In the genomic region with DNA sequence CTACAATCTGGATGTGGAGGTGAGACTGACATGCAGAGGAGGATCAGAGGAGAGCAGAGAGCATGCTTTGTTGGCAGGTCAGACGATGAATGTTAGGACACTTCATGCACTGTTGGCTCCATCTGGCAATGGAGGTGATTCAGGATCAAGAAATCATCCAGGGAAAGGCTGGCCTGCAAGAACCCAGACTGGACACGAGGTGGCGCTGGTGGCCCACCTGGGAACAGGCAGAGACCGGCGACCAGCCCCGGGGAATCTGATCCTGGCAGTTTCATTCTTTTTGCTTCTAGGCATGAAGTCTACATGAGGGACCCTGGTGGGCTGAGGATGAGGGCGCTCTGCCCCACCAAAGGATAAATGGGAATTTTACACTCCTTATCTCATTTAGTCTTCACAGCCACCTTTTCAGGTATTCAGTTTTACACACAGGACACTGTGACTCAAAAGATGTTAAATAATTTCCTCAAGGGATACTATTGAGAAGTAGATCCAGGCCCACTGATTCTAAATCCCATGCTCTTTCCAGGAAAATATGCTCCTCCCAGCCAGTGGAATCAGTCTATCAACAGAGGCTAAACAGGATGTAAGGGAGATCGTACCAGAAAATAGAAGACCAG, we compare ENCODE assay signal across 8 cellular contexts. TPM values are rescaled to one million over a fixed set of nuclear protein-coding genes. Genes with fewer than 3 reads are reported as not detected.
DNase-seq lines count a peak whose midpoint lies in the region; ATAC-seq and TF ChIP-seq lines count a peak whose summit lies in the region.

No MANE protein-coding gene starts in this region.

- DNase-seq in SIG-M5 treated with dmso at 0.1 percent for 504 hours (lab: John Stamatoyannopoulos, UW; ENCODE audit: unreplicated experiment): peak; percentile 50
- no peak for DNase-seq in SIG-M5 (lab: John Stamatoyannopoulos, UW)
- DNase-seq in NCI-H2196 treated with DMSO at 0.1 percent for 48 hours (lab: John Stamatoyannopoulos, UW; ENCODE audit: unreplicated experiment): peak; percentile 68
- DNase-seq in WTC11 (ENCODE audit: low spot score): peak; percentile 86
- DNase-seq in T47D (ENCODE audit: low read depth in 1 of 2, low spot score in 1 of 2): peak; percentile 50 to 65
- peak; percentile 68 for DNase-seq in iris pigment epithelial cell (ENCODE audit: low read depth)
- peak; percentile 31 to 48 for DNase-seq in stimulated activated CD4-positive, alpha-beta T cell treated with anti-CD3 and anti-CD28 coated beads, Interleukin-15, amount 100 ng/mL, for 1 hour (ENCODE audit: low read depth in 1 of 2, low spot score in 1 of 2)

- peaks cover 7% of the 10 kb centered on the region for H3K4me1 Mint-ChIP-seq in WTC11

- TF ChIP-seq CTCF in WTC11 (IDR thresholded peaks at IDR 0.05): peak; percentile 93

- no peak overlapping the region for H3K27ac Mint-ChIP-seq in WTC11

- CTCF ChIA-PET in WTC11 (lab: Charles Lee): interaction anchor here (1.0 to 1.1 kb wide), 3 partner anchors 63 to 164 kb away, joined by 4 to 6 read pairs (median 4); no protein-coding TSS in a partner anchor

- POLR2A ChIA-PET in WTC11 (lab: Charles Lee): interaction anchor here (0.6 kb wide), 1 partner anchor 169 kb away, joined by 5 read pairs; no protein-coding TSS in a partner anchor

- no peak overlapping the region for H3K4me3 Mint-ChIP-seq in WTC11

- no peaks in the 10 kb centered on the region for H3K9me3 Mint-ChIP-seq in WTC11

- ATAC-seq in WTC11: peak; percentile 92
- no peak for ATAC-seq in GM21717 (IDR thresholded peaks at IDR 0.05; ENCODE audit: unreplicated experiment)

- H3K27me3 Mint-ChIP-seq in WTC11 (ENCODE audit: low read depth): no peaks in the 10 kb centered on the region

- H3K36me3 Mint-ChIP-seq in WTC11: no peaks in the 10 kb centered on the region

- in situ Hi-C loops in T47D (cut with HindIII; ENCODE audit: low pct_unique_long_range_greater_than_20kb, low sequenced_read_pairs): no loop called here

TF ChIP-seq in WTC11, 78 proteins besides CTCF, POLR2A, EP300 and RAD21:
- TF ChIP-seq, protein P1, sequence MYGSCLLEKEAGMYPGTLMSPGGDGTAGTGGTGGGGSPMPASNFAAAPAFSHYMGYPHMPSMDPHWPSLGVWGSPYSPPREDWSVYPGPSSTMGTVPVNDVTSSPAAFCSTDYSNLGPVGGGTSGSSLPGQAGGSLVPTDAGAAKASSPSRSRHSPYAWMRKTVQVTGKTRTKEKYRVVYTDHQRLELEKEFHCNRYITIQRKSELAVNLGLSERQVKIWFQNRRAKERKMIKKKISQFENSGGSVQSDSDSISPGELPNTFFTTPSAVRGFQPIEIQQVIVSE (CRISPR knock-in tag; IDR thresholded peaks at IDR 0.05; ENCODE audit: borderline replicate concordance): no peak
- no peak for TF ChIP-seq ZNF121 (CRISPR knock-in tag; IDR thresholded peaks at IDR 0.05)
- TF ChIP-seq, protein P2, sequence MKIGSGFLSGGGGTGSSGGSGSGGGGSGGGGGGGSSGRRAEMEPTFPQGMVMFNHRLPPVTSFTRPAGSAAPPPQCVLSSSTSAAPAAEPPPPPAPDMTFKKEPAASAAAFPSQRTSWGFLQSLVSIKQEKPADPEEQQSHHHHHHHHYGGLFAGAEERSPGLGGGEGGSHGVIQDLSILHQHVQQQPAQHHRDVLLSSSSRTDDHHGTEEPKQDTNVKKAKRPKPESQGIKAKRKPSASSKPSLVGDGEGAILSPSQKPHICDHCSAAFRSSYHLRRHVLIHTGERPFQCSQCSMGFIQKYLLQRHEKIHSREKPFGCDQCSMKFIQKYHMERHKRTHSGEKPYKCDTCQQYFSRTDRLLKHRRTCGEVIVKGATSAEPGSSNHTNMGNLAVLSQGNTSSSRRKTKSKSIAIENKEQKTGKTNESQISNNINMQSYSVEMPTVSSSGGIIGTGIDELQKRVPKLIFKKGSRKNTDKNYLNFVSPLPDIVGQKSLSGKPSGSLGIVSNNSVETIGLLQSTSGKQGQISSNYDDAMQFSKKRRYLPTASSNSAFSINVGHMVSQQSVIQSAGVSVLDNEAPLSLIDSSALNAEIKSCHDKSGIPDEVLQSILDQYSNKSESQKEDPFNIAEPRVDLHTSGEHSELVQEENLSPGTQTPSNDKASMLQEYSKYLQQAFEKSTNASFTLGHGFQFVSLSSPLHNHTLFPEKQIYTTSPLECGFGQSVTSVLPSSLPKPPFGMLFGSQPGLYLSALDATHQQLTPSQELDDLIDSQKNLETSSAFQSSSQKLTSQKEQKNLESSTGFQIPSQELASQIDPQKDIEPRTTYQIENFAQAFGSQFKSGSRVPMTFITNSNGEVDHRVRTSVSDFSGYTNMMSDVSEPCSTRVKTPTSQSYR (CRISPR knock-in tag; IDR thresholded peaks at IDR 0.05): no peak

RNA-seq across cellular contexts. Expression of a gene that starts 26.2 kb away (rescaled TPM):
- 14.9 to 19.4 TPM (median 17.2 TPM) in 3 replicates for total RNA-seq in WTC11 (2021)
